Comparison of ENCODE assay signal across 35 cellular contexts in genomic region chr7:132197772-132198171, GRCh38.
"Had no signal": no experiment of that assay in that cellular context is flagged by ENCODE, and none has a peak within 500 bp of the region (broad histone marks: within the 10 kb centered on the region; RNA-seq: fewer than 3 reads in every experiment).

No MANE protein-coding gene starts in this region.

- H3K36me3 ChIP-seq: MG63 had no signal

- H3K9ac ChIP-seq: KMS-11 had no signal

- H3K9me3 ChIP-seq: MG63 had no signal

- H3K27me3 ChIP-seq: MG63 had no signal

- DNase-seq: Karpas-422, Kasumi-1, MG63, MM.1S, MV-4-11, NCI-H1048, NCI-H1092, NCI-H1092 treated with DMSO at 0.1 percent for 48 hours, NCI-H1105, NCI-H1105 treated with DMSO at 0.1 percent for 48 hours, NCI-H1417, NCI-H1417 treated with DMSO at 0.1 percent for 48 hours, NCI-H1436, NCI-H1436 treated with DMSO at 0.1 percent for 48 hours, NCI-H146, NCI-H1694, NCI-H1694 treated with DMSO at 0.1 percent for 48 hours, NCI-H187, NCI-H187 treated with DMSO at 0.1 percent for 48 hours, NCI-H1930, NCI-H2029, NCI-H2029 treated with DMSO at 0.1 percent for 48 hours, NCI-H2081, NCI-H2081 treated with DMSO at 0.1 percent for 48 hours, NCI-H2107, NCI-H2171, NCI-H2171 treated with DMSO at 0.1 percent for 48 hours, NCI-H2227 treated with DMSO at 0.1 percent for 48 hours, NCI-H226, NCI-H345, NCI-H446, NCI-H446 treated with DMSO at 0.1 percent for 48 hours, NCI-H510A, NCI-H510A treated with DMSO at 0.1 percent for 48 hours had no signal

- H3K4me2 ChIP-seq: KMS-11 had no signal

- H3K27ac ChIP-seq: KMS-11 had no signal

- H3K4me3 ChIP-seq: MG63 had no signal
